In the genomic region with DNA sequence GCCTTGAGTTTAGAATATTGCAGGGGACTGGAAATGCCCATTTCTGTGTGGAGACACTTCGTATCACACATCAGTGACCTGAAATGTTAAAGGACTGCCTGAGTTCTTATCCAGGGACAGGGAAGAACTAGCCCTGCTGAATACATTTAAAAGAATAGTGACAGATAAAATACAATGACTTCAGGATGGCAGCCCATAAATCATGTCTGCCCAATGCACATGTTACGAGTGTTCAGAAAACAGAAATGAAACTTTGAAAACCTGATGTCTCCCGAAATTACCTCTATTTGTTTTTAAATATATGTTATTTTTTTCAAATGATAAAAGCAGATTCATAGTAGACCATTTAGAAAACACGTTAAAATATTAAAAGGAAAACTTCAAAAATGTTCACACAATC, we compare ENCODE assay signal across 18 cellular contexts. TPM values are rescaled to one million over a fixed set of nuclear protein-coding genes. Genes with fewer than 3 reads are reported as not detected.
A peak's percentile ranks its signal among the peaks of the same experiment; 100 is the strongest.
DNase-seq lines count a peak whose midpoint lies in the region; ATAC-seq, FAIRE-seq and TF ChIP-seq lines count a peak whose summit lies in the region.
"Had no signal": no experiment of that assay in that cellular context is flagged by ENCODE, and none has a peak within 500 bp of the region (broad histone marks: within the 10 kb centered on the region; RNA-seq: fewer than 3 reads in every experiment).

No MANE protein-coding gene starts in this region.

- no peaks in the 10 kb centered on the region for H3K27me3 ChIP-seq in GM12878 (replicated peaks in 1 of 2; ENCODE audit: control insufficient read depth in 2 of 2, insufficient read depth in 2 of 2, low read length in 1 of 2)
- no peaks in the 10 kb centered on the region for H3K27me3 ChIP-seq in testis
- H3K27me3 ChIP-seq in CD4-positive, alpha-beta T cell (ENCODE audit: control insufficient read depth, insufficient read depth, low read length) = peaks cover 4% of the 10 kb centered on the region

- CTCF ChIA-PET in GM12878 (lab: Yijun Ruan, JAX) = interaction anchor here (0.7 to 2.4 kb wide), 2 partner anchors 21 to 66 kb away, joined by 3 to 7 read pairs; no protein-coding TSS in a partner anchor
- CTCF ChIA-PET in CD4-positive, alpha-beta T cell (lab: Charles Lee) = no interaction called here

- intact Hi-C loops in GM12878 (cut with micrococcal nuclease; ENCODE audit: unreplicated experiment) = no loop called here
- intact Hi-C loops in testis (cut with DNase I; ENCODE audit: low total_unique reads) = no loop called here
- intact Hi-C loops in CD4-positive, alpha-beta T cell (cut with DNase I, micrococcal nuclease) = no loop called here

- H2AFZ ChIP-seq in GM12878 (ENCODE audit: control insufficient read depth, low read depth, low read length) = no peak overlapping the region

- TF ChIP-seq EP300 in GM12878 (IDR thresholded peaks at IDR 0.05; ENCODE audit: borderline replicate concordance in 1 of 2, control insufficient read depth in 1 of 2, low read depth in 2 of 2, low read length in 2 of 2) = no peak

- no peaks in the 10 kb centered on the region for H3K79me2 ChIP-seq in GM12878 (ENCODE audit: control insufficient read depth, insufficient read depth, low read length)

- H3K4me2 ChIP-seq in GM12878 (ENCODE audit: control insufficient read depth, insufficient read depth) = no peak overlapping the region; the same call in 1 of the 2 replicates

- no peak for TF ChIP-seq RAD21 in GM12878 (IDR thresholded peaks at IDR 0.05; ENCODE audit: insufficient read depth, low read depth, low read length)

- H3K4me1 ChIP-seq in GM12878 (ENCODE audit: control insufficient read depth, insufficient read depth, low read length) (no peaks in the 10 kb centered on the region), testis (no peaks in the 10 kb centered on the region)

- no peaks in the 10 kb centered on the region for H4K20me1 ChIP-seq in GM12878 (ENCODE audit: control insufficient read depth, insufficient read depth)

- no peak for TF ChIP-seq CTCF in GM12878 (IDR thresholded peaks at IDR 0.05 in 2 of 3, conservative IDR thresholded peaks at IDR 0.05 in 1 of 3; ENCODE audit: control insufficient read depth in 2 of 3, extremely low read depth in 1 of 3, insufficient read depth in 1 of 3, low read depth in 3 of 3, low read length in 3 of 3)
- TF ChIP-seq CTCF in testis (IDR thresholded peaks at IDR 0.05) = no peak
- TF ChIP-seq CTCF in CD4-positive, alpha-beta T cell (IDR thresholded peaks at IDR 0.05) = no peak

- TF ChIP-seq POLR2A in GM12878 (IDR thresholded peaks at IDR 0.05; ENCODE audit: low read depth, low read length) = no peak
- TF ChIP-seq POLR2A in testis (IDR thresholded peaks at IDR 0.05) = no peak

- H3K36me3 ChIP-seq in GM12878 (ENCODE audit: control insufficient read depth in 2 of 2, insufficient read depth in 2 of 2, low read length in 1 of 2) = no peaks in the 10 kb centered on the region
- no peaks in the 10 kb centered on the region for H3K36me3 ChIP-seq in testis (ENCODE audit: low read depth, missing control alignments)

- no peak overlapping the region for H3K27ac ChIP-seq in GM12878 (ENCODE audit: control insufficient read depth, insufficient read depth)
- H3K27ac ChIP-seq in testis = no peak overlapping the region
- no peak overlapping the region for H3K27ac ChIP-seq in CD4-positive, alpha-beta T cell (ENCODE audit: low read depth, low read length)
- H3K27ac ChIP-seq: C4-2B had no signal

- no peak overlapping the region for H3K9ac ChIP-seq in GM12878 (ENCODE audit: control insufficient read depth, insufficient read depth, low read length)

- DNase-seq in activated naive CD8-positive, alpha-beta T cell treated with anti-CD3 and anti-CD28 coated beads, Interleukin-2, amount 50 U/mL, for 24 hours = no peak
- no peak for DNase-seq in activated naive CD8-positive, alpha-beta T cell treated with anti-CD3 and anti-CD28 coated beads for 36 hours
- DNase-seq in MV-4-11 (lab: John Stamatoyannopoulos, UW) = peak; percentile 36
- no peak for DNase-seq in GM12878 (ENCODE audit: low read depth, low spot score)
- no peak for DNase-seq in testis
- no peak for DNase-seq in T-helper 17 cell
- DNase-seq in CD4-positive, alpha-beta T cell = no peak
- DNase-seq: ACHN; CD8-positive, alpha-beta T cell; COR-L47; DMS153; DMS79 treated with DMSO at 0.1 percent for 48 hours; GDM1; H7 had no signal

- H3K4me1 Mint-ChIP-seq in activated naive CD8-positive, alpha-beta T cell treated with anti-CD3 and anti-CD28 coated beads, Interleukin-2, amount 50 U/mL, for 24 hours = no peaks in the 10 kb centered on the region
- H3K4me1 Mint-ChIP-seq in activated naive CD8-positive, alpha-beta T cell treated with anti-CD3 and anti-CD28 coated beads for 36 hours = no peaks in the 10 kb centered on the region
- H3K4me1 Mint-ChIP-seq in T-helper 17 cell = no peaks in the 10 kb centered on the region
- no peaks in the 10 kb centered on the region for H3K4me1 Mint-ChIP-seq in CD4-positive, alpha-beta T cell (ENCODE audit: low read depth)

- no peak overlapping the region for H3K4me3 Mint-ChIP-seq in activated naive CD8-positive, alpha-beta T cell treated with anti-CD3 and anti-CD28 coated beads, Interleukin-2, amount 50 U/mL, for 24 hours
- no peak overlapping the region for H3K4me3 Mint-ChIP-seq in activated naive CD8-positive, alpha-beta T cell treated with anti-CD3 and anti-CD28 coated beads for 36 hours
- H3K4me3 Mint-ChIP-seq in T-helper 17 cell = no peak overlapping the region
- no peak overlapping the region for H3K4me3 Mint-ChIP-seq in CD4-positive, alpha-beta T cell
- H3K4me3 Mint-ChIP-seq: CD8-positive, alpha-beta T cell had no signal

- H3K4me3 ChIP-seq in GM12878 = no peak overlapping the region
- H3K4me3 ChIP-seq in testis = no peak overlapping the region

- SMC1A ChIA-PET in GM12878 (lab: Charles Lee; ENCODE audit: uncharacterized antibody, unreplicated experiment) = interaction anchor here (3.2 kb wide), 1 partner anchor 12 kb away, joined by 12 read pairs; no protein-coding TSS in a partner anchor

- peaks cover 5% of the 10 kb centered on the region for H3K9me3 Mint-ChIP-seq in activated naive CD8-positive, alpha-beta T cell treated with anti-CD3 and anti-CD28 coated beads, Interleukin-2, amount 50 U/mL, for 24 hours
- H3K9me3 Mint-ChIP-seq in activated naive CD8-positive, alpha-beta T cell treated with anti-CD3 and anti-CD28 coated beads for 36 hours = peaks cover 4% of the 10 kb centered on the region
- no peaks in the 10 kb centered on the region for H3K9me3 Mint-ChIP-seq in CD4-positive, alpha-beta T cell

- no peaks in the 10 kb centered on the region for H3K36me3 Mint-ChIP-seq in activated naive CD8-positive, alpha-beta T cell treated with anti-CD3 and anti-CD28 coated beads, Interleukin-2, amount 50 U/mL, for 24 hours (ENCODE audit: low read depth)
- no peaks in the 10 kb centered on the region for H3K36me3 Mint-ChIP-seq in activated naive CD8-positive, alpha-beta T cell treated with anti-CD3 and anti-CD28 coated beads for 36 hours
- no peaks in the 10 kb centered on the region for H3K36me3 Mint-ChIP-seq in T-helper 17 cell (ENCODE audit: low read depth)
- H3K36me3 Mint-ChIP-seq in CD4-positive, alpha-beta T cell (ENCODE audit: low read depth) = no peaks in the 10 kb centered on the region
- H3K36me3 Mint-ChIP-seq: CD8-positive, alpha-beta T cell; IgD-negative memory B cell had no signal

- no peak for FAIRE-seq in GM12878 (lab: Jason Lieb, UNC)
- FAIRE-seq: D721Med, GM19239 had no signal

- in situ Hi-C loops in GM12878 (cut with MboI) = no loop called here

- RAD21 ChIA-PET in GM12878 (lab: Charles Lee; ENCODE audit: unreplicated experiment) = no interaction called here

- H3K27ac Mint-ChIP-seq in activated naive CD8-positive, alpha-beta T cell treated with anti-CD3 and anti-CD28 coated beads, Interleukin-2, amount 50 U/mL, for 24 hours = peak overlapping the region; percentile 46
- H3K27ac Mint-ChIP-seq in activated naive CD8-positive, alpha-beta T cell treated with anti-CD3 and anti-CD28 coated beads for 36 hours = no peak overlapping the region
- H3K27ac Mint-ChIP-seq in T-helper 17 cell = no peak overlapping the region
- no peak overlapping the region for H3K27ac Mint-ChIP-seq in CD4-positive, alpha-beta T cell
- H3K27ac Mint-ChIP-seq: CD8-positive, alpha-beta T cell; IgD-negative memory B cell had no signal

- ATAC-seq in activated naive CD8-positive, alpha-beta T cell treated with anti-CD3 and anti-CD28 coated beads, Interleukin-2, amount 50 U/mL, for 24 hours = no peak
- ATAC-seq in GM12878 (no peak), T-helper 17 cell (no peak)
- ATAC-seq in CD4-positive, alpha-beta T cell (ENCODE audit: poor library complexity) = no peak
- ATAC-seq: CD8-positive, alpha-beta T cell had no signal

- H3K9me3 ChIP-seq in GM12878 (replicated peaks; ENCODE audit: control insufficient read depth, insufficient read depth, low read length) = no peaks in the 10 kb centered on the region
- no peaks in the 10 kb centered on the region for H3K9me3 ChIP-seq in testis
- no peaks in the 10 kb centered on the region for H3K9me3 ChIP-seq in T-helper 17 cell (ENCODE audit: control insufficient read depth, low read length, poor library complexity, severe bottlenecking)
- H3K9me3 ChIP-seq in CD4-positive, alpha-beta T cell (ENCODE audit: control insufficient read depth, low read length) = peaks cover 3% of the 10 kb centered on the region

- H3K27me3 Mint-ChIP-seq in activated naive CD8-positive, alpha-beta T cell treated with anti-CD3 and anti-CD28 coated beads, Interleukin-2, amount 50 U/mL, for 24 hours = peaks cover 5% of the 10 kb centered on the region
- peaks cover 14% of the 10 kb centered on the region for H3K27me3 Mint-ChIP-seq in activated naive CD8-positive, alpha-beta T cell treated with anti-CD3 and anti-CD28 coated beads for 36 hours
- H3K27me3 Mint-ChIP-seq in T-helper 17 cell = peaks cover 24% of the 10 kb centered on the region
- H3K27me3 Mint-ChIP-seq in CD4-positive, alpha-beta T cell = peaks cover 23% of the 10 kb centered on the region

- 1% methylated on average over 4 of the region's 4 CpGs for WGBS in GM12878 (ENCODE audit: insufficient coverage, insufficient replicate concordance, low lambda C conversion rate, missing lambda C conversion rate)
- WGBS in testis, 2 donors = 73 to 79% methylated on average over 4 of the region's 4 CpGs

- no TSS peak for BruUV-seq in GM12878 (replicated peaks; lab: Mats Ljungman, UMichigan)

- POLR2A ChIA-PET in GM12878 (lab: Charles Lee) = no interaction called here
- POLR2A ChIA-PET in CD4-positive, alpha-beta T cell (lab: Charles Lee) = no interaction called here

RNA-seq across cellular contexts. Expression of a gene that starts 22.3 kb away (rescaled TPM):
- total RNA-seq in activated naive CD8-positive, alpha-beta T cell treated with anti-CD3 and anti-CD28 coated beads for 36 hours = 10 to 100 TPM; 12.5 to 14.8 TPM
- 150 and 166 TPM in 2 replicates for total RNA-seq in GM12878 (2013; cell fraction: nucleolus; rRNA removed)
- total RNA-seq in GM12878 (2014; rRNA removed) (16.9 and 20.1 TPM in 2 replicates), GM12878 (2014; rRNA removed; fragmentation: Illumina TruSeq; extraction: Trizol) (18.5 and 19.5 TPM in 2 replicates), GM12878 (2021) (13.0 and 13.5 TPM in 2 replicates), testis (10 to 100 TPM; 39.8 to 52.0 TPM), T-helper 17 cell (10 to 100 TPM; 15.8 to 16.5 TPM)
- 8.8 TPM for polyA plus RNA-seq in GM12878 (2011; ENCODE audit: low read depth)
- polyA plus RNA-seq in GM12878 (2011; rRNA removed) (29.8 and 52.8 TPM in 2 replicates), GM12878 (2014; fragmentation: Illumina TruSeq; extraction: Trizol) (17.2 and 23.9 TPM in 2 replicates), GM12878 (2014; fragmentation: Nextera tagmentation; extraction: Ambion mirVana) (1 to 10 TPM in 1 of 2 experiments, under 1 TPM in 1; 0.72 to 1.5 TPM), GM12878 (2014; rRNA removed) (12.9 and 15.0 TPM in 2 replicates), GM12878 (2016; fragmentation: Nextera tagmentation; extraction: Ambion mirVana) (1 to 10 TPM in 1 of 2 experiments, under 1 TPM in 1; 0.71 to 2.4 TPM), testis (ENCODE audit: insufficient read depth, low read depth, low replicate concordance) (28.0 TPM)
- 5.7 and 7.9 TPM in 2 replicates for polyA plus RNA-seq in GM12878 (2011; cell fraction: cytosol; rRNA removed)
- polyA plus RNA-seq in GM12878 (2011; cell fraction: nucleus; rRNA removed) = 64.4 and 67.3 TPM in 2 replicates
- 15.3 and 18.3 TPM in 2 replicates for polyA plus RNA-seq in GM12878 (2012)
- polyA minus RNA-seq in GM12878 (2011; rRNA and poly(A)+ RNA removed) = 14.5 and 18.9 TPM in 2 replicates
- 6.3 and 7.4 TPM in 2 replicates for polyA minus RNA-seq in GM12878 (2011; cell fraction: cytosol; rRNA and poly(A)+ RNA removed)
- 24.9 and 26.2 TPM in 2 replicates for polyA minus RNA-seq in GM12878 (2011; cell fraction: nucleus; rRNA and poly(A)+ RNA removed)
- 10 to 100 TPM; 20.1 to 20.3 TPM for total RNA-seq in CD4-positive, alpha-beta T cell
